Comparison of ENCODE assay signal across 26 cellular contexts in genomic region chr2:217335341-217335966, GRCh38.
DNase-seq lines count a peak whose midpoint lies in the region; ATAC-seq, FAIRE-seq and TF ChIP-seq lines count a peak whose summit lies in the region.
"Had no signal": no experiment of that assay in that cellular context is flagged by ENCODE, and none has a peak within 500 bp of the region (broad histone marks: within the 10 kb centered on the region; RNA-seq: fewer than 3 reads in every experiment).

No MANE protein-coding gene starts in this region.

- H3K4me2 ChIP-seq in A549 (peak overlapping the region; percentile 24; the same call in 1 of the 3 replicates), K562 (ENCODE audit: insufficient read depth, low read length) (no peak overlapping the region), HepG2 (ENCODE audit: low read depth, low read length) (no peak overlapping the region)

- FAIRE-seq in A549 (lab: Jason Lieb, UNC) (no peak), K562 (lab: Jason Lieb, UNC) (no peak), HepG2 (lab: Jason Lieb, UNC) (no peak)
- FAIRE-seq: A204.1, kidney had no signal

- H3K4me3 Mint-ChIP-seq in Caco-2 (ENCODE audit: unreplicated experiment) = no peak overlapping the region
- H3K4me3 Mint-ChIP-seq: activated CD4-positive, alpha-beta T cell treated with anti-CD3 and anti-CD28 coated beads for 36 hours; B cell; T-helper 17 cell had no signal

- BruUV-seq in K562 (replicated peaks; lab: Mats Ljungman, UMichigan) (no TSS peak), HepG2 (replicated peaks; lab: Mats Ljungman, UMichigan) (no TSS peak), Caco-2 (replicated peaks; lab: Mats Ljungman, UMichigan) (no TSS peak)

- no peaks in the 10 kb centered on the region for H3K27me3 Mint-ChIP-seq in Caco-2 (ENCODE audit: insufficient read depth, unreplicated experiment)
- H3K27me3 Mint-ChIP-seq: activated CD4-positive, alpha-beta T cell treated with anti-CD3 and anti-CD28 coated beads for 36 hours; T-helper 17 cell had no signal

- WGBS in A549 (ENCODE audit: missing lambda C conversion rate) = 43% methylated on average over 5 of the region's 5 CpGs
- 4% methylated on average over 5 of the region's 5 CpGs for WGBS in K562 (ENCODE audit: insufficient coverage, low coverage, missing lambda C conversion rate)
- 49% methylated on average over 5 of the region's 5 CpGs for whole genome bisulfite sequencing in HepG2 (ENCODE audit: low lambda C conversion rate)

- DNase-seq in A549 (ENCODE audit: low read depth in 1 of 2, low spot score in 1 of 2) (peak in 1 of 2 experiments; percentile 10), HCEC 1CT (peak; percentile 20), K562 (ENCODE audit: extremely low read depth in 1 of 4, low spot score in 3 of 4) (no peak), HepG2 (ENCODE audit: low spot score) (peak; percentile 60), NAMALWA (ENCODE audit: low spot score) (no peak), Caco-2 (no peak), NCI-H1417 treated with DMSO at 0.1 percent for 48 hours (lab: John Stamatoyannopoulos, UW) (no peak)
- DNase-seq in stimulated activated naive CD8-positive, alpha-beta T cell treated with anti-CD3 and anti-CD28 coated beads, Interleukin-15, Interleukin-2, amounts not matched to agents 100 U/mL and 50 U/mL, for 24 hours = no peak
- DNase-seq: activated CD4-positive, alpha-beta T cell treated with anti-CD3 and anti-CD28 coated beads for 36 hours; activated CD8-positive, alpha-beta memory T cell treated with anti-CD3 and anti-CD28 coated beads for 24 hours; activated naive CD4-positive, alpha-beta T cell; activated T-cell treated with anti-CD3 and anti-CD28 coated beads, Interleukin-2, amount 50 U/mL, for 1 hour; effector memory CD4-positive, alpha-beta T cell; Karpas-422; kidney; NCI-H1048; NCI-H187 treated with DMSO at 0.1 percent for 48 hours; NCI-H526 treated with DMSO at 0.1 percent for 48 hours; psoas muscle; T-helper 17 cell had no signal

- H3K36me3 ChIP-seq in K562 (ENCODE audit: control insufficient read depth, insufficient read depth, low read length) (no peaks in the 10 kb centered on the region), HepG2 (replicated peaks in 1 of 2; ENCODE audit: control insufficient read depth in 1 of 2, insufficient read depth in 2 of 2, low read length in 2 of 2) (no peaks in the 10 kb centered on the region), Caco-2 (ENCODE audit: control insufficient read depth, insufficient read depth, low read length) (no peaks in the 10 kb centered on the region)
- H3K36me3 ChIP-seq: neutrophil had no signal

- no peaks in the 10 kb centered on the region for H3K9me1 ChIP-seq in K562 (ENCODE audit: control insufficient read depth, insufficient read depth, low read length)

- H3K9me3 Mint-ChIP-seq in Caco-2 (ENCODE audit: unreplicated experiment) = peaks cover 10% of the 10 kb centered on the region

- peaks cover 74% of the 10 kb centered on the region for H3K4me1 ChIP-seq in A549
- H3K4me1 ChIP-seq in K562 (replicated peaks in 1 of 2; ENCODE audit: control insufficient read depth in 2 of 2, insufficient read depth in 2 of 2, low read length in 2 of 2) = no peaks in the 10 kb centered on the region
- H3K4me1 ChIP-seq in HepG2 (ENCODE audit: insufficient read depth, low read length) = peaks cover 83% of the 10 kb centered on the region
- peaks cover 31% of the 10 kb centered on the region for H3K4me1 ChIP-seq in Caco-2

- TF ChIP-seq POLR2A in A549 (IDR thresholded peaks at IDR 0.05; ENCODE audit: low read length) = no peak
- no peak for TF ChIP-seq POLR2A in K562 (conservative IDR thresholded peaks at IDR 0.05)
- no peak for TF ChIP-seq POLR2A in HepG2 (IDR thresholded peaks at IDR 0.05; ENCODE audit: insufficient read depth in 1 of 2, low read depth in 2 of 2, low read length in 2 of 2)

- CTCF ChIA-PET in A549 (lab: Yijun Ruan, JAX) = no interaction called here
- CTCF ChIA-PET in K562 (lab: Yijun Ruan, JAX; ENCODE audit: low intra/inter-chr PET ratio) = no interaction called here
- CTCF ChIA-PET in HepG2 (lab: Yijun Ruan, JAX; ENCODE audit: low intra/inter-chr PET ratio, low total read pairs) = no interaction called here
- CTCF ChIA-PET in Caco-2 (lab: Charles Lee) = no interaction called here

- H3K27ac Mint-ChIP-seq in Caco-2 (ENCODE audit: unreplicated experiment) = no peak overlapping the region
- H3K27ac Mint-ChIP-seq: activated CD4-positive, alpha-beta T cell treated with anti-CD3 and anti-CD28 coated beads for 36 hours; B cell; T-helper 17 cell had no signal

- H3K4me3 ChIP-seq in A549 (no peak overlapping the region), K562 (no peak overlapping the region), HepG2 (replicated peaks in 1 of 3; ENCODE audit: insufficient read depth in 1 of 3, low read depth in 2 of 3, low read length in 3 of 3) (no peak overlapping the region), Caco-2 (ENCODE audit: low read depth, low read length) (no peak overlapping the region)
- H3K4me3 ChIP-seq: lung, psoas muscle, SK-N-MC had no signal

- H3K27ac ChIP-seq in A549 (peak overlapping the region; percentile 7 to 52; a peak in 5 of 6 replicates), K562 (ENCODE audit: extremely low read depth, low read depth, low read length) (no peak overlapping the region), HepG2 (ENCODE audit: extremely low read length, insufficient read depth, low read length) (no peak overlapping the region)
- H3K27ac ChIP-seq: neutrophil, psoas muscle, RWPE1, SK-N-MC had no signal

- no peaks in the 10 kb centered on the region for H3K36me3 Mint-ChIP-seq in Caco-2 (ENCODE audit: insufficient read depth, unreplicated experiment)

- POLR2A ChIA-PET in A549 (lab: Yijun Ruan, JAX) (no interaction called here), K562 (lab: Yijun Ruan, JAX) (no interaction called here), HepG2 (lab: Yijun Ruan, JAX) (no interaction called here), Caco-2 (lab: Charles Lee) (no interaction called here)

- H3K4me1 Mint-ChIP-seq in Caco-2 (ENCODE audit: low read depth, unreplicated experiment) = peaks cover 45% of the 10 kb centered on the region
- H3K4me1 Mint-ChIP-seq: activated CD4-positive, alpha-beta T cell treated with anti-CD3 and anti-CD28 coated beads for 36 hours; B cell; T-helper 17 cell had no signal

- ATAC-seq in A549 (no peak), K562 (no peak), HepG2 (peak; percentile 8; the same call in 1 of the 3 replicates)
- no peak for ATAC-seq in stimulated activated naive CD8-positive, alpha-beta T cell treated with anti-CD3 and anti-CD28 coated beads, Interleukin-15, Interleukin-2, amounts not matched to agents 100 U/mL and 50 U/mL, for 24 hours
- ATAC-seq: activated CD4-positive, alpha-beta T cell treated with anti-CD3 and anti-CD28 coated beads for 36 hours; psoas muscle; T-helper 17 cell had no signal

- no peaks in the 10 kb centered on the region for H4K20me1 ChIP-seq in K562 (replicated peaks; ENCODE audit: control insufficient read depth, insufficient read depth, low read length)
- no peaks in the 10 kb centered on the region for H4K20me1 ChIP-seq in HepG2 (ENCODE audit: insufficient read depth, low read length)

- TF ChIP-seq CTCF in A549 (IDR thresholded peaks at IDR 0.05) (no peak), K562 (IDR thresholded peaks at IDR 0.05 in 2 of 3, conservative IDR thresholded peaks at IDR 0.05 in 1 of 3; ENCODE audit: insufficient read depth in 2 of 3, low read depth in 1 of 3, low read length in 3 of 3) (no peak), HepG2 (CRISPR knock-in tag; IDR thresholded peaks at IDR 0.05) (no peak), Caco-2 (IDR thresholded peaks at IDR 0.05; ENCODE audit: insufficient read depth in 1 of 2, low read depth in 1 of 2, low read length in 1 of 2, severe bottlenecking in 1 of 2, unreplicated experiment in 1 of 2) (no peak)

- H3K79me2 ChIP-seq in K562 (ENCODE audit: control insufficient read depth, insufficient read depth, low read length) = no peaks in the 10 kb centered on the region
- no peaks in the 10 kb centered on the region for H3K79me2 ChIP-seq in HepG2 (ENCODE audit: insufficient read depth, low read length)

- intact Hi-C loops in K562 (cut with micrococcal nuclease) = no loop called here
- intact Hi-C loops in HepG2 (cut with micrococcal nuclease; ENCODE audit: unreplicated experiment) = loop anchor here (10.0 kb wide), 1 partner anchor 641 kb away; the partner anchor contains the start of gene IGFBP5
- intact Hi-C loops in Caco-2 (cut with micrococcal nuclease; ENCODE audit: unreplicated experiment) = no loop called here

- TF ChIP-seq RAD21 in A549 (conservative IDR thresholded peaks at IDR 0.05 in 1 of 2, IDR thresholded peaks at IDR 0.05 in 1 of 2) (no peak), K562 (CRISPR knock-in tag; conservative IDR thresholded peaks at IDR 0.05 in 1 of 2, IDR thresholded peaks at IDR 0.05 in 1 of 2) (no peak), HepG2 (CRISPR knock-in tag; IDR thresholded peaks at IDR 0.05) (no peak)

- in situ Hi-C loops in K562 (cut with MboI) (no loop called here), HepG2 (cut with HindIII; ENCODE audit: extremely low pct_ligation_motif_present, low pct_unique_long_range_greater_than_20kb) (loop anchor here (25.0 kb wide), 1 partner anchor 823 kb away; no protein-coding TSS in a partner anchor)

- H2AFZ ChIP-seq in K562 (ENCODE audit: low read depth, low read length) = no peak overlapping the region
- no peak overlapping the region for H2AFZ ChIP-seq in HepG2 (ENCODE audit: low read length)

- no peaks in the 10 kb centered on the region for H3K27me3 ChIP-seq in K562 (ENCODE audit: control insufficient read depth in 2 of 2, insufficient read depth in 2 of 2, low read length in 2 of 2)
- H3K27me3 ChIP-seq in HepG2 (ENCODE audit: control insufficient read depth in 1 of 2, insufficient read depth in 2 of 2, low read length in 2 of 2) = no peaks in the 10 kb centered on the region
- no peaks in the 10 kb centered on the region for H3K27me3 ChIP-seq in Caco-2 (replicated peaks; ENCODE audit: control insufficient read depth, insufficient read depth, low read length)

- H3K9ac ChIP-seq in K562 (ENCODE audit: insufficient read depth in 1 of 2, low read depth in 2 of 2, low read length in 2 of 2) (no peak overlapping the region), HepG2 (ENCODE audit: insufficient read depth, low read depth, low read length) (no peak overlapping the region)

- H3K9me3 ChIP-seq in A549 (no peaks in the 10 kb centered on the region), K562 (replicated peaks; ENCODE audit: control insufficient read depth, insufficient read depth, low read depth, low read length) (no peaks in the 10 kb centered on the region), HepG2 (ENCODE audit: low read length) (no peaks in the 10 kb centered on the region), Caco-2 (no peaks in the 10 kb centered on the region)
- H3K9me3 ChIP-seq: neutrophil, psoas muscle had no signal

- TF ChIP-seq EP300 in A549 (IDR thresholded peaks at IDR 0.05) (no peak), K562 (IDR thresholded peaks at IDR 0.05; ENCODE audit: low read length) (no peak), HepG2 (IDR thresholded peaks at IDR 0.05; ENCODE audit: low read depth in 2 of 2, low read length in 2 of 2) (peak in 1 of 2 experiments; percentile 23; a peak in 1 of 4 replicates), HepG2 (CRISPR knock-in tag; IDR thresholded peaks at IDR 0.05; ENCODE audit: borderline replicate concordance) (no peak)

TF ChIP-seq in K562, 482 proteins besides CTCF, POLR2A, EP300 and RAD21 (continues in another document):
- peak; percentile 44; the same call in 1 of the 2 replicates for TF ChIP-seq FOSL1 (tag; conservative IDR thresholded peaks at IDR 0.05)

TF ChIP-seq in HepG2, 621 proteins besides CTCF, POLR2A, EP300 and RAD21 (continues in another document):
- no peak for TF ChIP-seq PAF1 (CRISPR knock-in tag; IDR thresholded peaks at IDR 0.05)

Comparison
In these comparisons a context has a peak if more than half of its experiments do, and no peak if none do; other contexts are left out.
1. DNase-seq: peak in HCEC 1CT (single experiment) and HepG2 (single experiment); none in K562 (0 of 4), NAMALWA (single experiment), Caco-2 (0 of 2), stimulated activated naive CD8-positive, alpha-beta T cell treated with anti-CD3 and anti-CD28 coated beads, Interleukin-15, Interleukin-2, amounts not matched to agents 100 U/mL and 50 U/mL, for 24 hours (single experiment) and NCI-H1417 treated with DMSO at 0.1 percent for 48 hours (single experiment).
2. H3K27ac ChIP-seq: peak in A549 (2 of 2); none in K562 (single experiment) and HepG2 (single experiment).